In genomic region chrX:71285929-71286328, GRCh38 we compare ENCODE assay signal across 10 cellular contexts. TPM values are rescaled to one million over a fixed set of nuclear protein-coding genes. Genes with fewer than 3 reads are reported as not detected.
A peak's percentile ranks its signal among the peaks of the same experiment; 100 is the strongest.
DNase-seq lines count a peak whose midpoint lies in the region; ATAC-seq and TF ChIP-seq lines count a peak whose summit lies in the region.
"Had no signal": no experiment of that assay in that cellular context is flagged by ENCODE, and none has a peak within 500 bp of the region (broad histone marks: within the 10 kb centered on the region; RNA-seq: fewer than 3 reads in every experiment).

No MANE protein-coding gene starts in this region.

- H3K4me3 ChIP-seq in breast epithelium (peak overlapping the region in 1 of 3 donors; percentile 67), thoracic aorta (peak overlapping the region; percentile 89), esophagus squamous epithelium (peak overlapping the region in 2 of 4 donors; percentile 68 to 72)

- H3K27ac Mint-ChIP-seq in MCF 10A (ENCODE audit: low read depth, unreplicated experiment) (no peak overlapping the region), WTC11 (no peak overlapping the region), glutamatergic neuron (ENCODE audit: unreplicated experiment) (peak overlapping the region; percentile 73)
- H3K27ac Mint-ChIP-seq: dendritic cell treated with granulocyte-macrophage colony-stimulating factor and Interleukin-4, amounts not matched to agents 40 ng/mL and 50 ng/mL, for 4 days had no signal

- CTCF ChIA-PET in MCF 10A (lab: Yijun Ruan, JAX) (no interaction called here), WTC11 (lab: Charles Lee) (no interaction called here)

- DNase-seq in MCF 10A (ENCODE audit: unreplicated experiment) (no peak), breast epithelium (ENCODE audit: low spot score in 2 of 2) (no peak), WTC11 (ENCODE audit: low spot score) (no peak), glutamatergic neuron (no peak), thoracic aorta (ENCODE audit: low spot score) (no peak), esophagus squamous epithelium (lab: John Stamatoyannopoulos, UW) (no peak), NCI-H446 treated with DMSO at 0.1 percent for 48 hours (lab: John Stamatoyannopoulos, UW) (no peak)
- no peak for DNase-seq in stimulated activated naive CD4-positive, alpha-beta T cell (lab: John Stamatoyannopoulos, UW)
- DNase-seq: NCI-H2029 had no signal

- TF ChIP-seq POLR2A in breast epithelium (IDR thresholded peaks at IDR 0.05) (no peak), esophagus squamous epithelium (IDR thresholded peaks at IDR 0.05) (no peak)

- no peak overlapping the region for H3K27ac ChIP-seq in breast epithelium
- no peak overlapping the region for H3K27ac ChIP-seq in thoracic aorta
- H3K27ac ChIP-seq in esophagus squamous epithelium: no peak overlapping the region

- H3K9me3 ChIP-seq in breast epithelium (no peaks in the 10 kb centered on the region), thoracic aorta (no peaks in the 10 kb centered on the region), esophagus squamous epithelium (no peaks in the 10 kb centered on the region)

- intact Hi-C loops in MCF 10A (cut with micrococcal nuclease): no loop called here
- intact Hi-C loops in breast epithelium (cut with DNase I; ENCODE audit: low total_unique reads): no loop called here
- intact Hi-C loops in esophagus squamous epithelium (cut with DNase I): no loop called here

- H3K9me3 Mint-ChIP-seq in MCF 10A (ENCODE audit: unreplicated experiment) (no peaks in the 10 kb centered on the region), WTC11 (no peaks in the 10 kb centered on the region), glutamatergic neuron (ENCODE audit: unreplicated experiment) (peaks cover 7% of the 10 kb centered on the region)
- H3K9me3 Mint-ChIP-seq: dendritic cell treated with granulocyte-macrophage colony-stimulating factor and Interleukin-4, amounts not matched to agents 40 ng/mL and 50 ng/mL, for 4 days had no signal

- no peak for ATAC-seq in WTC11
- no peak for ATAC-seq in thoracic aorta (ENCODE audit: insufficient number of reproducible peaks, low FRiP score, low read depth)

- H3K27me3 ChIP-seq in breast epithelium (peaks cover 0 to 7% of the 10 kb centered on the region in 2 donors), thoracic aorta (replicated peaks; ENCODE audit: insufficient read depth) (no peaks in the 10 kb centered on the region), esophagus squamous epithelium (no peaks in the 10 kb centered on the region)

- POLR2A ChIA-PET in MCF 10A (lab: Yijun Ruan, JAX): interaction anchor here (0.6 to 4.4 kb wide), 4 partner anchors 32 to 247 kb away, joined by 3 to 44 read pairs (median 6); partner anchors contain the start of genes OGT, TAF1 and ZMYM3
- POLR2A ChIA-PET in WTC11 (lab: Charles Lee): no interaction called here

- H3K4me3 Mint-ChIP-seq in MCF 10A (ENCODE audit: unreplicated experiment): peak overlapping the region; percentile 96
- peak overlapping the region; percentile 98 for H3K4me3 Mint-ChIP-seq in WTC11
- peak overlapping the region; percentile 96 for H3K4me3 Mint-ChIP-seq in glutamatergic neuron (ENCODE audit: unreplicated experiment)

- H3K36me3 Mint-ChIP-seq in MCF 10A (ENCODE audit: insufficient read depth, unreplicated experiment) (peaks cover 60% of the 10 kb centered on the region), WTC11 (peaks cover 40% of the 10 kb centered on the region), glutamatergic neuron (ENCODE audit: unreplicated experiment) (no peaks in the 10 kb centered on the region)

- H3K27me3 Mint-ChIP-seq in MCF 10A (ENCODE audit: insufficient read depth, unreplicated experiment) (no peaks in the 10 kb centered on the region), WTC11 (ENCODE audit: low read depth) (no peaks in the 10 kb centered on the region), glutamatergic neuron (ENCODE audit: unreplicated experiment) (peaks cover 4% of the 10 kb centered on the region)
- H3K27me3 Mint-ChIP-seq: dendritic cell treated with granulocyte-macrophage colony-stimulating factor and Interleukin-4, amounts not matched to agents 40 ng/mL and 50 ng/mL, for 4 days had no signal

- H3K4me1 Mint-ChIP-seq in MCF 10A (ENCODE audit: insufficient read depth, unreplicated experiment): no peaks in the 10 kb centered on the region
- H3K4me1 Mint-ChIP-seq in WTC11: peaks cover 16% of the 10 kb centered on the region
- peaks cover 3% of the 10 kb centered on the region for H3K4me1 Mint-ChIP-seq in glutamatergic neuron (ENCODE audit: low read depth, unreplicated experiment)

- no peaks in the 10 kb centered on the region for H3K36me3 ChIP-seq in breast epithelium
- no peaks in the 10 kb centered on the region for H3K36me3 ChIP-seq in thoracic aorta
- peaks cover 0 to 6% (median 0%) of the 10 kb centered on the region in 3 donors for H3K36me3 ChIP-seq in esophagus squamous epithelium

- BruUV-seq in MCF 10A (replicated peaks; lab: Mats Ljungman, UMichigan): no TSS peak

- no peak for TF ChIP-seq CTCF in MCF 10A (IDR thresholded peaks at IDR 0.05; ENCODE audit: unreplicated experiment)
- no peak for TF ChIP-seq CTCF in breast epithelium (IDR thresholded peaks at IDR 0.05)
- no peak for TF ChIP-seq CTCF in WTC11 (IDR thresholded peaks at IDR 0.05)
- TF ChIP-seq CTCF in glutamatergic neuron (IDR thresholded peaks at IDR 0.05; ENCODE audit: partially characterized antibody, unreplicated experiment): no peak
- no peak for TF ChIP-seq CTCF in thoracic aorta (IDR thresholded peaks at IDR 0.05)
- no peak for TF ChIP-seq CTCF in esophagus squamous epithelium (IDR thresholded peaks at IDR 0.05)

- H3K4me1 ChIP-seq in breast epithelium: no peaks in the 10 kb centered on the region
- peaks cover 7 to 23% of the 10 kb centered on the region in 2 donors for H3K4me1 ChIP-seq in thoracic aorta (ENCODE audit: control insufficient read depth in 1 of 2, low read depth in 2 of 2)
- H3K4me1 ChIP-seq in esophagus squamous epithelium: peaks cover 0 to 39% (median 0%) of the 10 kb centered on the region in 3 donors

TF ChIP-seq in WTC11, 78 proteins besides CTCF, POLR2A, EP300 and RAD21 (continues in another document):
- no peak for TF ChIP-seq GTF2I (CRISPR knock-in tag; conservative IDR thresholded peaks at IDR 0.05)
- TF ChIP-seq ATF3 (CRISPR knock-in tag; conservative IDR thresholded peaks at IDR 0.05): no peak
- no peak for TF ChIP-seq ETV6 (CRISPR knock-in tag; IDR thresholded peaks at IDR 0.05)
- TF ChIP-seq GABPB1 (CRISPR knock-in tag; IDR thresholded peaks at IDR 0.05): no peak
- no peak for TF ChIP-seq SOX15 (CRISPR knock-in tag; IDR thresholded peaks at IDR 0.05)
- no peak for TF ChIP-seq ZNF671 (CRISPR knock-in tag; IDR thresholded peaks at IDR 0.05)
- no peak for TF ChIP-seq ELF4 (CRISPR knock-in tag; IDR thresholded peaks at IDR 0.05; ENCODE audit: low read depth)
- no peak for TF ChIP-seq FOXP1 (CRISPR knock-in tag; IDR thresholded peaks at IDR 0.05; ENCODE audit: borderline replicate concordance)
- TF ChIP-seq ZNF512 (CRISPR knock-in tag; IDR thresholded peaks at IDR 0.05; ENCODE audit: borderline replicate concordance): no peak
- TF ChIP-seq SMAD4 (CRISPR knock-in tag; IDR thresholded peaks at IDR 0.05): no peak
- TF ChIP-seq ATF2 (CRISPR knock-in tag; IDR thresholded peaks at IDR 0.05; ENCODE audit: borderline replicate concordance, low read depth): no peak
- no peak for TF ChIP-seq MXD4 (CRISPR knock-in tag; IDR thresholded peaks at IDR 0.05; ENCODE audit: borderline replicate concordance)
- TF ChIP-seq RELA (CRISPR knock-in tag; IDR thresholded peaks at IDR 0.05; ENCODE audit: borderline replicate concordance): no peak

RNA-seq across cellular contexts. Expression of gene NONO, which starts 2.5 kb away (rescaled TPM):
- total RNA-seq in MCF 10A (2022) (255 and 292 TPM in 2 replicates), breast epithelium (100 to 1,000 TPM; 247 to 260 (median 257) TPM), WTC11 (2021) (665 to 706 TPM (median 674 TPM) in 3 replicates), glutamatergic neuron (ENCODE audit: unreplicated experiment) (696 TPM), thoracic aorta (100 to 1,000 TPM; 168 to 243 TPM), esophagus squamous epithelium (100 to 1,000 TPM; 126 to 227 (median 187) TPM)

RNA-seq across cellular contexts. Expression of gene ITGB1BP2, which starts 15.6 kb away (rescaled TPM):
- total RNA-seq in MCF 10A (2022) (1.4 and 2.6 TPM in 2 replicates), breast epithelium (1 to 10 TPM in 2 of 3 donors, not detected in 1; 1.0 to 1.6 TPM), WTC11 (2021) (5.8 to 6.8 TPM (median 6.1 TPM) in 3 replicates), glutamatergic neuron (ENCODE audit: unreplicated experiment) (7.8 TPM), thoracic aorta (10 to 100 TPM; 18.5 to 52.6 TPM), esophagus squamous epithelium (1 to 10 TPM; 1.9 to 3.9 (median 2.2) TPM)

RNA-seq across cellular contexts. Expression of gene ZMYM3, which starts 32.0 kb away (rescaled TPM):
- total RNA-seq in MCF 10A (2022) (7.9 and 8.4 TPM in 2 replicates), breast epithelium (10 to 100 TPM; 11.5 to 17.6 (median 11.5) TPM), WTC11 (2021) (77.5 to 91.2 TPM (median 87.4 TPM) in 3 replicates), glutamatergic neuron (ENCODE audit: unreplicated experiment) (44.2 TPM), thoracic aorta (10 to 100 TPM; 14.7 to 21.9 TPM), esophagus squamous epithelium (10 to 100 TPM in 1 of 4 donors, 1 to 10 TPM in 3; 5.7 to 10.9 (median 8.3) TPM)
